ENCODE assay signal across 8 cellular contexts in genomic region chr19:3125900-3126524, GRCh38. TPM values are rescaled to one million over a fixed set of nuclear protein-coding genes. Genes with fewer than 3 reads are reported as not detected.
DNase-seq lines count a peak whose midpoint lies in the region; TF ChIP-seq lines count a peak whose summit lies in the region.

No MANE protein-coding gene starts in this region.

- TF ChIP-seq POLR2A in esophagus squamous epithelium (IDR thresholded peaks at IDR 0.05) (no peak), vagina (IDR thresholded peaks at IDR 0.05) (no peak)

- H3K4me1 ChIP-seq in esophagus squamous epithelium (peaks cover 0 to 8% (median 0%) of the 10 kb centered on the region in 3 donors), vagina (no peaks in the 10 kb centered on the region)

- intact Hi-C loops in esophagus squamous epithelium (cut with DNase I) = no loop called here
- intact Hi-C loops in vagina (cut with DNase I) = no loop called here

- WGBS in esophagus squamous epithelium, 2 donors = 23 to 29% methylated on average over 6 to 7 of the region's 14 CpGs

- peaks cover 0 to 47% (median 0%) of the 10 kb centered on the region in 3 donors for H3K36me3 ChIP-seq in esophagus squamous epithelium
- H3K36me3 ChIP-seq in vagina = no peaks in the 10 kb centered on the region

- H3K27me3 ChIP-seq in esophagus squamous epithelium (no peaks in the 10 kb centered on the region), vagina (no peaks in the 10 kb centered on the region)

- no peaks in the 10 kb centered on the region for H3K9me3 Mint-ChIP-seq in osteocyte (ENCODE audit: unreplicated experiment)

- H3K27ac ChIP-seq in esophagus squamous epithelium (no peak overlapping the region), vagina (no peak overlapping the region)

- no peaks in the 10 kb centered on the region for H3K27me3 Mint-ChIP-seq in osteocyte (ENCODE audit: unreplicated experiment)

- H3K4me3 ChIP-seq in esophagus squamous epithelium (no peak overlapping the region), vagina (no peak overlapping the region)

- H3K4me1 Mint-ChIP-seq in osteocyte (ENCODE audit: unreplicated experiment) = peaks cover 2% of the 10 kb centered on the region

- H3K4me3 Mint-ChIP-seq in osteocyte (ENCODE audit: unreplicated experiment) = no peak overlapping the region

- H3K36me3 Mint-ChIP-seq in osteocyte (ENCODE audit: unreplicated experiment) = peaks cover 3% of the 10 kb centered on the region

- no peaks in the 10 kb centered on the region for H3K9me3 ChIP-seq in esophagus squamous epithelium
- no peaks in the 10 kb centered on the region for H3K9me3 ChIP-seq in vagina

- DNase-seq in DMS53 (lab: John Stamatoyannopoulos, UW) (peak; percentile 81), DMS53 treated with DMSO at 0.1 percent for 48 hours (lab: John Stamatoyannopoulos, UW; ENCODE audit: unreplicated experiment) (no peak), NCI-H345 treated with DMSO at 0.1 percent for 48 hours (lab: John Stamatoyannopoulos, UW; ENCODE audit: unreplicated experiment) (peak; percentile 20), esophagus squamous epithelium (lab: John Stamatoyannopoulos, UW) (no peak), osteocyte (ENCODE audit: extremely low spot score, unreplicated experiment) (no peak), vagina (ENCODE audit: extremely low spot score in 2 of 2) (no peak), foreskin melanocyte (no peak)
- DNase-seq in activated CD8-positive, alpha-beta memory T cell treated with anti-CD3 and anti-CD28 coated beads, Interleukin-2, amount 50 U/mL, for 24 hours (ENCODE audit: extremely low read depth) = peak; percentile 29

- H3K27ac Mint-ChIP-seq in osteocyte (ENCODE audit: unreplicated experiment) = no peak overlapping the region

- TF ChIP-seq CTCF in esophagus squamous epithelium (IDR thresholded peaks at IDR 0.05) (peak; percentile 51 to 77 (median 58)), osteocyte (IDR thresholded peaks at IDR 0.05) (peak; percentile 75), vagina (IDR thresholded peaks at IDR 0.05) (peak in 2 of 3 experiments; percentile 41 to 53)

RNA-seq across cellular contexts. Expression of gene GNA15, which starts 9.8 kb away (rescaled TPM):
- 100 to 1,000 TPM in 3 of 4 donors, 10 to 100 TPM in 1; 72.7 to 186 (median 132) TPM for total RNA-seq in esophagus squamous epithelium
- not detected in 2 replicates for total RNA-seq in osteocyte
- 28.2 TPM for total RNA-seq in vagina

RNA-seq across cellular contexts. Expression of gene GNA11, which starts 31.9 kb away (rescaled TPM):
- 10 to 100 TPM; 21.2 to 39.7 (median 34.0) TPM for total RNA-seq in esophagus squamous epithelium
- total RNA-seq in osteocyte = 65.5 and 69.9 TPM in 2 replicates
- total RNA-seq in vagina = 33.6 TPM

RNA-seq across cellular contexts. Expression of gene S1PR4, which starts 52.6 kb away (rescaled TPM):
- total RNA-seq in esophagus squamous epithelium = 1 to 10 TPM in 3 of 4 donors, under 1 TPM in 1; 0.53 to 4.2 (median 1.9) TPM
- not detected in 2 replicates for total RNA-seq in osteocyte
- total RNA-seq in vagina = not detected

RNA-seq across cellular contexts. Expression of gene NCLN, which starts 59.7 kb away (rescaled TPM):
- total RNA-seq in esophagus squamous epithelium (10 to 100 TPM; 27.3 to 59.6 (median 40.8) TPM), osteocyte (60.6 and 61.9 TPM in 2 replicates), vagina (34.9 TPM)

Comparison
In these comparisons a context has a peak if more than half of its experiments do, and no peak if none do; other contexts are left out.
1. DNase-seq: peak in DMS53 (single experiment), NCI-H345 treated with DMSO at 0.1 percent for 48 hours (single experiment) and activated CD8-positive, alpha-beta memory T cell treated with anti-CD3 and anti-CD28 coated beads, Interleukin-2, amount 50 U/mL, for 24 hours (single experiment); none in DMS53 treated with DMSO at 0.1 percent for 48 hours (single experiment), esophagus squamous epithelium (single experiment), osteocyte (single experiment), vagina (0 of 2) and foreskin melanocyte (single experiment).
2. RNA of gene GNA15, which starts 9.8 kb away (total RNA-seq): 72.7 to 186 TPM in esophagus squamous epithelium and 28.2 TPM in vagina (single experiment); not detected in osteocyte; every median in the first group is over 10 times any median in the second.
3. Peak in every context shown above with its lines, with median percentiles within 50 percentile points of each other: CTCF ChIP-seq.